24 cellular contexts compared by ENCODE assay signal in genomic region chr12:78155546-78155945, GRCh38.
A peak's percentile ranks its signal among the peaks of the same experiment; 100 is the strongest.
DNase-seq lines count a peak whose midpoint lies in the region; ATAC-seq, FAIRE-seq and TF ChIP-seq lines count a peak whose summit lies in the region.
"Had no signal": no experiment of that assay in that cellular context is flagged by ENCODE, and none has a peak within 500 bp of the region (broad histone marks: within the 10 kb centered on the region; RNA-seq: fewer than 3 reads in every experiment).

No MANE protein-coding gene starts in this region.

- FAIRE-seq in keratinocyte (lab: Jason Lieb, UNC): peak; percentile 9
- FAIRE-seq: A204.1, GM12878, H54 had no signal

- intact Hi-C loops in lower lobe of right lung (cut with DNase I): no loop called here

- TF ChIP-seq CTCF in HFFc6 (IDR thresholded peaks at IDR 0.05) (no peak), astrocyte of the spinal cord (IDR thresholded peaks at IDR 0.05; ENCODE audit: low read depth, low read length) (no peak), keratinocyte (optimal IDR thresholded peaks at IDR 0.05 in 1 of 3, IDR thresholded peaks at IDR 0.05 in 1 of 3, conservative IDR thresholded peaks at IDR 0.05 in 1 of 3; ENCODE audit: extremely low read depth in 1 of 3, insufficient read depth in 2 of 3, low read length in 3 of 3) (no peak), lower lobe of right lung (IDR thresholded peaks at IDR 0.05) (no peak)

- no peak overlapping the region for H3K4me3 Mint-ChIP-seq in HFFc6
- H3K4me3 Mint-ChIP-seq: CD4-positive, CD25-positive, alpha-beta regulatory T cell; IgD-negative memory B cell; T-helper 17 cell had no signal

- H3K4me1 ChIP-seq in keratinocyte (ENCODE audit: control insufficient read depth, extremely low read depth, insufficient read depth, low read length) (peaks cover 15% of the 10 kb centered on the region), lower lobe of right lung (no peaks in the 10 kb centered on the region)
- H3K4me1 ChIP-seq: BLaER1 had no signal

- H3K27me3 ChIP-seq in keratinocyte (ENCODE audit: control insufficient read depth, extremely low read depth, insufficient read depth, low read length) (no peaks in the 10 kb centered on the region), lower lobe of right lung (ENCODE audit: low read depth) (no peaks in the 10 kb centered on the region)
- H3K27me3 ChIP-seq: BLaER1 had no signal

- H2AFZ ChIP-seq in keratinocyte (ENCODE audit: control insufficient read depth, low read length): no peak overlapping the region

- in situ Hi-C loops in astrocyte of the spinal cord (cut with HindIII; ENCODE audit: low sequenced_read_pairs): no loop called here

- H3K79me2 ChIP-seq in keratinocyte (ENCODE audit: control insufficient read depth, insufficient read depth, low read length): no peaks in the 10 kb centered on the region

- H3K4me2 ChIP-seq in keratinocyte (ENCODE audit: control insufficient read depth, extremely low read depth, insufficient read depth, low read depth, low read length): no peak overlapping the region
- H3K4me2 ChIP-seq: BLaER1, KMS-11 had no signal

- H3K27me3 Mint-ChIP-seq in HFFc6 (ENCODE audit: insufficient read depth): peaks cover 9% of the 10 kb centered on the region
- H3K27me3 Mint-ChIP-seq: CD4-positive, CD25-positive, alpha-beta regulatory T cell; IgD-negative memory B cell; T-helper 17 cell had no signal

- peaks cover 53% of the 10 kb centered on the region for H3K36me3 Mint-ChIP-seq in HFFc6 (ENCODE audit: low read depth)
- H3K36me3 Mint-ChIP-seq: CD4-positive, CD25-positive, alpha-beta regulatory T cell; IgD-negative memory B cell had no signal

- H3K4me3 ChIP-seq in astrocyte of the spinal cord (ENCODE audit: low read depth, low read length) (no peak overlapping the region), keratinocyte (ENCODE audit: control insufficient read depth in 2 of 3, extremely low read depth in 1 of 3, insufficient read depth in 2 of 3, low read depth in 1 of 3, low read length in 3 of 3) (no peak overlapping the region), lower lobe of right lung (no peak overlapping the region)
- H3K4me3 ChIP-seq: BLaER1, GM12878 had no signal

- no peak for ATAC-seq in lower lobe of right lung
- ATAC-seq: GM12878, T-helper 17 cell had no signal

- H3K27ac Mint-ChIP-seq in HFFc6: peak overlapping the region; percentile 38
- H3K27ac Mint-ChIP-seq: CD4-positive, CD25-positive, alpha-beta regulatory T cell; IgD-negative memory B cell; T-helper 17 cell had no signal

- no peaks in the 10 kb centered on the region for H3K9me1 ChIP-seq in keratinocyte (ENCODE audit: control insufficient read depth, extremely low read depth, insufficient read depth, low read length)

- H3K27ac ChIP-seq in keratinocyte (ENCODE audit: control insufficient read depth, insufficient read depth, low read length) (no peak overlapping the region), lower lobe of right lung (no peak overlapping the region)
- H3K27ac ChIP-seq: BLaER1, KMS-11 had no signal

- no peaks in the 10 kb centered on the region for H3K9me3 ChIP-seq in keratinocyte (ENCODE audit: control insufficient read depth, low read depth, low read length)
- no peaks in the 10 kb centered on the region for H3K9me3 ChIP-seq in lower lobe of right lung
- H3K9me3 ChIP-seq: BLaER1 had no signal

- peaks cover 30% of the 10 kb centered on the region for H3K4me1 Mint-ChIP-seq in HFFc6 (ENCODE audit: low read depth)
- H3K4me1 Mint-ChIP-seq: CD4-positive, CD25-positive, alpha-beta regulatory T cell; IgD-negative memory B cell; T-helper 17 cell had no signal

- H3K36me3 ChIP-seq in keratinocyte (ENCODE audit: control insufficient read depth in 2 of 2, extremely low read depth in 1 of 2, insufficient read depth in 2 of 2, low read length in 2 of 2) (peaks cover 0 to 2% of the 10 kb centered on the region in 2 experiments), lower lobe of right lung (no peaks in the 10 kb centered on the region)
- H3K36me3 ChIP-seq: BLaER1 had no signal

- no peaks in the 10 kb centered on the region for H3K9me3 Mint-ChIP-seq in HFFc6

- dilution Hi-C loops in keratinocyte (cut with MboI; ENCODE audit: extremely low pct_ligation_motif_present, low sequenced_read_pairs): no loop called here

- no peak overlapping the region for H3K9ac ChIP-seq in keratinocyte (ENCODE audit: control insufficient read depth, extremely low read depth, insufficient read depth, low read length)
- H3K9ac ChIP-seq: BLaER1, KMS-11 had no signal

- peak; percentile 4 for DNase-seq in EH (ENCODE audit: low read depth)
- no peak for DNase-seq in HFFc6
- peak; percentile 9 for DNase-seq in astrocyte of the spinal cord (ENCODE audit: low read depth, low spot score)
- DNase-seq in keratinocyte (ENCODE audit: low read depth, low spot score): no peak
- no peak for DNase-seq in lower lobe of right lung
- DNase-seq in NCI-H2107 treated with DMSO at 0.1 percent for 48 hours (lab: John Stamatoyannopoulos, UW; ENCODE audit: unreplicated experiment): no peak
- no peak for DNase-seq in NCI-H2029 treated with DMSO at 0.1 percent for 48 hours (lab: John Stamatoyannopoulos, UW)
- DNase-seq in DMS 273 (lab: John Stamatoyannopoulos, UW; ENCODE audit: unreplicated experiment): no peak
- DNase-seq: CD4-positive, CD25-positive, alpha-beta regulatory T cell; GDM1; NCI-H1105 treated with DMSO at 0.1 percent for 48 hours; NCI-H146; NCI-H1930; NCI-H2227 treated with DMSO at 0.1 percent for 48 hours; NCI-H526 treated with DMSO at 0.1 percent for 48 hours; Right ventricle myocardium superior; RPMI8226; T-helper 17 cell had no signal

- H4K20me1 ChIP-seq in keratinocyte (ENCODE audit: control insufficient read depth, extremely low read depth, insufficient read depth, low read length): no peaks in the 10 kb centered on the region
- H4K20me1 ChIP-seq: BLaER1 had no signal

Comparison
In these comparisons a context has a peak if more than half of its experiments do, and no peak if none do; other contexts are left out.
1. DNase-seq: peak in EH (single experiment) and astrocyte of the spinal cord (single experiment); none in HFFc6 (single experiment), keratinocyte (single experiment), lower lobe of right lung (single experiment), NCI-H2107 treated with DMSO at 0.1 percent for 48 hours (single experiment), NCI-H2029 treated with DMSO at 0.1 percent for 48 hours (single experiment) and DMS 273 (single experiment).